In the genomic region with DNA sequence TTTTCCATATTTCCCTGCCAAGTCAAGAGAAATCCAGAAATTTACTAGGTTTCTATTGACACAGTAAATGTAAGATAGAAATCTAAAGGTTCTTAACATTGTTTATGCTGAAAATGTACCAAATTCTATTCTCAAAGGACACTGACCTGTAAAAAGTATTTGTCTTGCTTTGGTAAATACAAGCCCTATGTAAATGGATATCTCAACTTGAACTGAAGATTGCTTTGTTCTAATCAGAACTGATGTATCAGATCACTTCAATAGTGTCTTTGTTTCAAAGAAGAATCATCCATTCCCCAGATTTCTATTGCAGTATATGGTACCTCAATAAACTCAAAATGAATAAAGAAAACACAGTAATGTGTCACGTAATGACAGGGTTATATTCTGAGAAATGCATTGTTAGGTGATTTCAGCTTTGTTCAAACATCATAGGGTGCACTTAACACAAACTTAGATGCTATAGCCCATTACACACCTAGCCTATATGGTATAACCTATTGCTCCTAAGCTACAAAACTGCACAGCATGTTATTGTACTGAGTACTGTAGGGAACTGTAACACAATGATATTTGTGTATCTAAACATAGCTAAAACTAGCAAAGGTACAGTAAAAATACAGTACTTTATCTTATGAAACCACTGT, we compare ENCODE assay signal across 29 cellular contexts.
"Had no signal": no experiment of that assay in that cellular context is flagged by ENCODE, and none has a peak within 500 bp of the region (broad histone marks: within the 10 kb centered on the region; RNA-seq: fewer than 3 reads in every experiment).

No MANE protein-coding gene starts in this region.

- H3K27ac ChIP-seq: adrenal gland, ascending aorta, colonic mucosa, gastrocnemius medialis, heart left ventricle, parathyroid adenoma, testis had no signal

- H2AFZ ChIP-seq: parathyroid adenoma had no signal

- DNase-seq: activated CD4-positive, alpha-beta T cell treated with anti-CD3 and anti-CD28 coated beads for 1 hour; activated CD4-positive, alpha-beta T cell treated with anti-CD3 and anti-CD28 coated beads, Interleukin-2, amount 50 U/mL, for 1 hour; activated CD8-positive, alpha-beta T cell treated with anti-CD3 and anti-CD28 coated beads, Interleukin-2, amount 10 ng/mL, durations not matched to agents 7 days and 5 days; adrenal gland; central memory CD4-positive, alpha-beta T cell; colonic mucosa; dorsolateral prefrontal cortex; effector memory CD8-positive, alpha-beta T cell; gastrocnemius medialis; heart left ventricle; islet precursor cell; left cardiac atrium; mesenchymal stem cell; naive B cell; nucleus accumbens; small intestine; stimulated activated CD4-positive, alpha-beta T cell treated with anti-CD3 and anti-CD28 coated beads, Interleukin-2, amount 100 ng/mL, for 24 hours; stimulated activated CD8-positive, alpha-beta memory T cell treated with anti-CD3 and anti-CD28 coated beads, Interleukin-4, amount 100 ng/mL, for 48 hours; stimulated activated naive B cell treated with anti-CD40 and anti-IgM and Interleukin-4, amounts not matched to agents 10 μg/mL and 1 μg/mL and 100 μg/mL, for 72 hours; T-cell; testis; trophoblast cell had no signal

- H3K9ac ChIP-seq: parathyroid adenoma had no signal

- H3K36me3 ChIP-seq: adrenal gland, ascending aorta, colonic mucosa, gastrocnemius medialis, heart left ventricle had no signal

- H3K9me3 ChIP-seq: adrenal gland, ascending aorta, colonic mucosa, gastrocnemius medialis, heart left ventricle, testis had no signal

- H3K79me2 ChIP-seq: parathyroid adenoma had no signal

- H3K4me3 ChIP-seq: adrenal gland, ascending aorta, colonic mucosa, dorsolateral prefrontal cortex, gastrocnemius medialis, heart left ventricle, testis had no signal

- H3K27me3 ChIP-seq: adrenal gland, ascending aorta, colonic mucosa, dorsolateral prefrontal cortex, gastrocnemius medialis, heart left ventricle, testis had no signal

- H3K4me1 ChIP-seq: adrenal gland, ascending aorta, colonic mucosa, gastrocnemius medialis, parathyroid adenoma, testis had no signal

- FAIRE-seq: endothelial cell of umbilical vein, small intestine, TTC549 had no signal

- ATAC-seq: activated CD8-positive, alpha-beta T cell treated with anti-CD3 and anti-CD28 coated beads, Interleukin-2, amount 10 ng/mL, durations not matched to agents 7 days and 5 days; activated T-helper 17 cell treated with anti-CD3 and anti-CD28 coated beads, Interleukin-2, amount 50 U/mL, for 72 hours; effector memory CD8-positive, alpha-beta T cell; esophagus mucosa; gastrocnemius medialis; heart left ventricle; left cardiac atrium; sciatic nerve; stimulated activated naive B cell treated with anti-CD40 and anti-IgM and Interleukin-4, amounts not matched to agents 10 μg/mL and 1 μg/mL and 100 μg/mL, for 72 hours; T-cell had no signal
